Comparison of ENCODE assay signal across 20 cellular contexts in the genomic region with DNA sequence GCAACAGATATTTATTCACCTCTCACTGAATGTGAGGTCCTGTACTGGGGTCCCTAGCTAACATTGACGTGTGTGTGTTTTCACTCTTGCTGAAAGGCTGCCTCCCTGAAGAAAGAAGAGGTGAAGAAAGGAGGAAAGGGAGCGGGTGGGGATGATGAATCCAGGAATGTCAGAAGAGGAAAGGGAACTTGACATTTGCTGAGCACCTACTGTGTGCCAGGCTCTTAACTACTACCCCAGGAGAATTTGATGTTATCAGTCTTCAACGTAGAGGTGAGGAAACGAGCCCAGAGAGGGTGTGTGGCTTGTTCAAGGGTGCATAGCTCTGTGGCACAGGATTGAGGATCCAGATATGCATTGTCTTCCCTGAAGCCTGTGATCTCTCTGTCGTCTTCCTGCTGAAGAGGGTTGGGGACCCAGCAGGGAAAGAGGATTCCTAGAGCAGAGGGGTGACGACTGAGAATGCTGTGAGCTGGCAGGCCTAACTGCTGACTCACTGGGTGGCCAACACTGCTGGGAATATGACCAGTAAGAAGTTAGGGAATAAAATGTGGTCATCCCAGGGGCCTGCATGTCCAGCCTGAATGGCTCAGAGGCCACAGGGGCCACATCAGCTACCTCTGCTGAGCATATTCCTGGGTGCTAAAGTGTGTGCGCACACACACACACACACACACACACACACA. TPM values are rescaled to one million over a fixed set of nuclear protein-coding genes. Genes with fewer than 3 reads are reported as not detected.
A peak's percentile ranks its signal among the peaks of the same experiment; 100 is the strongest.
DNase-seq lines count a peak whose midpoint lies in the region; ATAC-seq, FAIRE-seq and TF ChIP-seq lines count a peak whose summit lies in the region.
"Had no signal": no experiment of that assay in that cellular context is flagged by ENCODE, and none has a peak within 500 bp of the region (broad histone marks: within the 10 kb centered on the region; RNA-seq: fewer than 3 reads in every experiment).

No MANE protein-coding gene starts in this region.

- no peak overlapping the region for H2BK15ac ChIP-seq in H1 (ENCODE audit: low read length)

- no peaks in the 10 kb centered on the region for H3K79me1 ChIP-seq in H1 (ENCODE audit: low read depth, low read length)

- no peak overlapping the region for H2BK5ac ChIP-seq in H1 (ENCODE audit: low read depth, low read length)

- no peak overlapping the region for H3K27ac ChIP-seq in H1 (ENCODE audit: low read depth, low read length)
- no peak overlapping the region for H3K27ac ChIP-seq in osteoblast (ENCODE audit: low read depth, low read length)
- H3K27ac ChIP-seq: colonic mucosa had no signal

- no peak for ATAC-seq in GM21723 (IDR thresholded peaks at IDR 0.05; ENCODE audit: unreplicated experiment)
- no peak for ATAC-seq in GM18873 (IDR thresholded peaks at IDR 0.05; ENCODE audit: low FRiP score, unreplicated experiment)
- ATAC-seq: activated CD4-positive, CD25-positive, alpha-beta regulatory T cell treated with anti-CD3 and anti-CD28 coated beads, Interleukin-2, amount 50 U/mL, for 24 hours; right cardiac atrium; T-helper 17 cell had no signal

- no peak overlapping the region for H4K91ac ChIP-seq in H1 (replicated peaks; ENCODE audit: insufficient read length, low read length)

- H3K27me3 ChIP-seq in NT2/D1 (ENCODE audit: insufficient read depth, insufficient read length) (no peaks in the 10 kb centered on the region), H1 (replicated peaks in 1 of 4; ENCODE audit: control insufficient read depth in 3 of 4, extremely low read depth in 1 of 4, insufficient read depth in 3 of 4, low read length in 3 of 4) (no peaks in the 10 kb centered on the region; a peak in 1 of 7 replicates), osteoblast (ENCODE audit: insufficient read depth, low read length) (peaks cover under 1% of the 10 kb centered on the region)

- H3K4me1 ChIP-seq in NT2/D1 (ENCODE audit: insufficient read depth, insufficient read length) = peaks cover 23% of the 10 kb centered on the region
- H3K4me1 ChIP-seq in H1 (replicated peaks in 1 of 4; ENCODE audit: control insufficient read depth in 3 of 4, insufficient read depth in 4 of 4, low read length in 3 of 4) = peaks cover 0 to 5% (median 0%) of the 10 kb centered on the region in 4 experiments; a peak in 3 of 7 replicates
- H3K4me1 ChIP-seq in osteoblast (ENCODE audit: insufficient read depth, low read length) = peaks cover 10% of the 10 kb centered on the region
- H3K4me1 ChIP-seq: colonic mucosa had no signal

- 69% methylated on average over 7 of the region's 7 CpGs; no CpG with 5 or more reads in 1 of the 2 experiments for WGBS in H1 (ENCODE audit: extremely low coverage in 1 of 2, insufficient coverage in 1 of 2, insufficient read length in 1 of 2, insufficient replicate concordance in 2 of 2, low coverage in 1 of 2, low lambda C conversion rate in 2 of 2, missing lambda C conversion rate in 1 of 2), 2 experiments

- H3K9me3 ChIP-seq in NT2/D1 (ENCODE audit: insufficient read depth, low read length) (no peaks in the 10 kb centered on the region), H1 (ENCODE audit: insufficient read depth in 2 of 2, low read depth in 1 of 2, low read length in 1 of 2) (no peaks in the 10 kb centered on the region), osteoblast (ENCODE audit: low read depth, low read length) (no peaks in the 10 kb centered on the region)
- H3K9me3 ChIP-seq: colonic mucosa had no signal

- peak; percentile 22 for DNase-seq in GM04503 (ENCODE audit: low read depth)
- DNase-seq in NT2/D1 (ENCODE audit: low read depth, low spot score) = peak; percentile 13
- DNase-seq in H1 (ENCODE audit: low read depth in 1 of 2, low spot score in 2 of 2) = no peak
- DNase-seq in osteoblast (ENCODE audit: insufficient read length, low spot score, missing footprints) = peak; percentile 94
- no peak for DNase-seq in activated CD8-positive, alpha-beta memory T cell treated with anti-CD3 and anti-CD28 coated beads for 24 hours
- DNase-seq in Ammon's horn (ENCODE audit: low spot score) = no peak
- DNase-seq: colonic mucosa; erythroblast; GOT3; NCI-H2029 treated with DMSO at 0.1 percent for 48 hours; NCI-H69; right cardiac atrium; RPMI8226; stimulated activated CD4-positive, alpha-beta T cell treated with anti-CD3 and anti-CD28 coated beads, Interleukin-4, amount 100 ng/mL, for 24 hours; T-helper 17 cell; trophoblast cell had no signal

- no peak overlapping the region for H4K5ac ChIP-seq in H1 (ENCODE audit: insufficient read length, low read depth, low read length)

- POLR2A ChIA-PET in H1 (lab: Charles Lee; ENCODE audit: partially characterized antibody) = interaction anchor here (1.5 kb wide), 1 partner anchor 16 kb away, joined by 3 read pairs; no protein-coding TSS in a partner anchor

- no peak for TF ChIP-seq CTCF in H1 (IDR thresholded peaks at IDR 0.05; ENCODE audit: control extremely low read depth in 1 of 3, insufficient read depth in 1 of 3, low read depth in 1 of 3, low read length in 3 of 3)
- TF ChIP-seq CTCF in osteoblast (IDR thresholded peaks at IDR 0.05; ENCODE audit: extremely low read depth, low read depth, low read length) = no peak

- FAIRE-seq in H1 (lab: Jason Lieb, UNC) = no peak
- FAIRE-seq: GM18507 had no signal

- no peak for TF ChIP-seq POLR2A in H1 (IDR thresholded peaks at IDR 0.05; ENCODE audit: control extremely low read depth in 1 of 2, low read depth in 2 of 2, low read length in 2 of 2)

- 0 out of 2 replicates have a peak overlapping the region, but pooled peaks have one; percentile 10 for H2AFZ ChIP-seq in H1 (ENCODE audit: low read length)
- no peak overlapping the region for H2AFZ ChIP-seq in osteoblast (ENCODE audit: low read length)

- no peaks in the 10 kb centered on the region for H3K23me2 ChIP-seq in H1 (ENCODE audit: low read depth, low read length)

- TF ChIP-seq EP300 in H1 (IDR thresholded peaks at IDR 0.05; ENCODE audit: borderline replicate concordance in 1 of 2, low read depth in 2 of 2, low read length in 2 of 2) = no peak

- H3K23ac ChIP-seq in H1 (ENCODE audit: insufficient read length) = no peak overlapping the region

- no peaks in the 10 kb centered on the region for H3K79me2 ChIP-seq in H1 (ENCODE audit: control insufficient read depth in 1 of 2, insufficient read depth in 2 of 2, low read length in 2 of 2)
- no peaks in the 10 kb centered on the region for H3K79me2 ChIP-seq in osteoblast (ENCODE audit: insufficient read depth, low read length)

- no peak overlapping the region for H3K18ac ChIP-seq in H1 (ENCODE audit: extremely low read depth, low read length)

- H3K36me3 ChIP-seq in NT2/D1 (ENCODE audit: insufficient read depth, insufficient read length, low read length) (no peaks in the 10 kb centered on the region), H1 (ENCODE audit: control insufficient read depth in 2 of 4, insufficient read depth in 4 of 4, low read length in 3 of 4) (no peaks in the 10 kb centered on the region), osteoblast (ENCODE audit: insufficient read depth, low read length) (no peaks in the 10 kb centered on the region)
- H3K36me3 ChIP-seq: colonic mucosa had no signal

- no peak overlapping the region for H2BK20ac ChIP-seq in H1 (ENCODE audit: low read length)

- H4K8ac ChIP-seq in H1 (ENCODE audit: extremely low read depth, insufficient read depth, low read length) = no peak overlapping the region

- peak overlapping the region; percentile 52; the same call in 1 of the 2 replicates for H2BK12ac ChIP-seq in H1 (ENCODE audit: low read depth, low read length)

- H2BK120ac ChIP-seq in H1 (replicated peaks; ENCODE audit: low read depth, low read length) = no peak overlapping the region

- H3K56ac ChIP-seq in H1 (replicated peaks; ENCODE audit: insufficient read length, low read depth, low read length) = no peak overlapping the region

- H3K14ac ChIP-seq in H1 (ENCODE audit: insufficient read length) = no peak overlapping the region

- CTCF ChIA-PET in H1 (lab: Charles Lee; ENCODE audit: partially characterized antibody) = interaction anchor here (1.0 to 1.5 kb wide), 5 partner anchors 42 to 227 kb away, joined by 3 to 4 read pairs (median 3); no protein-coding TSS in a partner anchor

- H3K4ac ChIP-seq in H1 (replicated peaks; ENCODE audit: insufficient read length, low read depth, low read length) = no peak overlapping the region

- no peak overlapping the region for H3K4me3 ChIP-seq in NT2/D1 (ENCODE audit: insufficient read length, low read depth)
- no peak overlapping the region for H3K4me3 ChIP-seq in H1 (ENCODE audit: extremely low read depth in 1 of 4, insufficient read depth in 2 of 4, low read depth in 3 of 4, low read length in 4 of 4)
- H3K4me3 ChIP-seq in osteoblast (ENCODE audit: insufficient read depth, low read length) = no peak overlapping the region
- H3K4me3 ChIP-seq: colonic mucosa had no signal

- no peak overlapping the region for H3K9ac ChIP-seq in NT2/D1 (ENCODE audit: insufficient read length, low read depth)
- H3K9ac ChIP-seq in H1 (replicated peaks in 1 of 4; ENCODE audit: extremely low read depth in 1 of 4, low read depth in 3 of 4, low read length in 3 of 4) = no peak overlapping the region

- H3K4me2 ChIP-seq in H1 (ENCODE audit: insufficient read depth in 1 of 2, low read depth in 2 of 2, low read length in 2 of 2) (no peak overlapping the region), osteoblast (ENCODE audit: insufficient read depth, low read length) (no peak overlapping the region)

- no peaks in the 10 kb centered on the region for H4K20me1 ChIP-seq in H1 (replicated peaks in 1 of 2; ENCODE audit: control insufficient read depth in 1 of 2, insufficient read depth in 2 of 2, low read length in 2 of 2)
- H4K20me1 ChIP-seq in osteoblast (ENCODE audit: insufficient read depth, low read length) = no peaks in the 10 kb centered on the region

- no peak for TF ChIP-seq RAD21 in H1 (IDR thresholded peaks at IDR 0.05 in 1 of 2, conservative IDR thresholded peaks at IDR 0.05 in 1 of 2; ENCODE audit: low read depth in 2 of 2, low read length in 2 of 2)

- H2AK5ac ChIP-seq in H1 (ENCODE audit: low read depth, low read length) = no peak overlapping the region

TF ChIP-seq in H1, 55 proteins besides CTCF, POLR2A, EP300 and RAD21:
- TF ChIP-seq MAFK (IDR thresholded peaks at IDR 0.05; ENCODE audit: low read depth, low read length) (0 out of 2 replicates have a peak, but pooled peaks have one; percentile 8), BACH1 (IDR thresholded peaks at IDR 0.05; ENCODE audit: low read length) (peak; percentile 32; the same call in 1 of the 2 replicates), TCF12 (IDR thresholded peaks at IDR 0.05; ENCODE audit: low read depth, low read length) (no peak)

RNA-seq across cellular contexts. Expression of gene ATP2B2, which starts 6.6 kb away (rescaled TPM):
- total RNA-seq in H1 (2021; fragmentation: NEBNext Ultra II Directional; extraction: Animal tissue kit (Norgen Biotek cat#: 25700)) = 0.61 and 1.2 TPM in 2 replicates
- polyA plus RNA-seq in H1 (2011; rRNA removed) = 0.14 and 0.20 TPM in 2 replicates
- polyA plus RNA-seq in H1 (2011; cell fraction: cytosol; rRNA removed) = 0.17 TPM
- 0.53 TPM for polyA plus RNA-seq in H1 (2011; cell fraction: nucleus; rRNA removed)
- polyA plus RNA-seq in H1 (2012, experiment 1 of 2) = 0.08 to 0.39 TPM (median 0.32 TPM) in 4 replicates
- 0.16 TPM for polyA plus RNA-seq in H1 (2012, experiment 2 of 2)
- polyA plus RNA-seq in H1 (2013, experiment 1 of 2) = 0.47 TPM
- polyA plus RNA-seq in H1 (2013, experiment 2 of 2) = 0.31 TPM
- polyA minus RNA-seq in H1 (2011; rRNA and poly(A)+ RNA removed) = 0.38 and 0.41 TPM in 2 replicates
- polyA minus RNA-seq in H1 (2011; cell fraction: cytosol; rRNA and poly(A)+ RNA removed) = 0.22 TPM
- polyA minus RNA-seq in H1 (2011; cell fraction: nucleus; rRNA and poly(A)+ RNA removed) = 0.70 TPM
- not detected in 2 replicates for total RNA-seq in osteoblast
- total RNA-seq: T-helper 17 cell had no signal

Comparison
In these comparisons a context has a peak if more than half of its experiments do, and no peak if none do; other contexts are left out.
1. DNase-seq: peak in GM04503 (single experiment), NT2/D1 (single experiment) and osteoblast (single experiment); none in H1 (0 of 2), activated CD8-positive, alpha-beta memory T cell treated with anti-CD3 and anti-CD28 coated beads for 24 hours (single experiment) and Ammon's horn (single experiment).